Comparison of ENCODE assay signal across 16 cellular contexts in genomic region chr3:17052348-17052747, GRCh38.
A peak's percentile ranks its signal among the peaks of the same experiment; 100 is the strongest.
DNase-seq lines count a peak whose midpoint lies in the region; ATAC-seq and TF ChIP-seq lines count a peak whose summit lies in the region.
"Had no signal": no experiment of that assay in that cellular context is flagged by ENCODE, and none has a peak within 500 bp of the region (broad histone marks: within the 10 kb centered on the region; RNA-seq: fewer than 3 reads in every experiment).

No MANE protein-coding gene starts in this region.

- no peak overlapping the region for H3K4me3 Mint-ChIP-seq in stimulated activated naive B cell treated with anti-CD40 and anti-IgM and Interleukin-4, amounts not matched to agents 10 μg/mL and 1 μg/mL and 100 μg/mL, for 72 hours
- no peak overlapping the region for H3K4me3 Mint-ChIP-seq in activated CD4-positive, alpha-beta memory T cell treated with anti-CD3 and anti-CD28 coated beads for 36 hours

- DNase-seq in SKM-1 treated with dmso at 0.1 percent for 144 hours (lab: John Stamatoyannopoulos, UW; ENCODE audit: unreplicated experiment) (peak; percentile 11), SKM-1 (lab: John Stamatoyannopoulos, UW; ENCODE audit: unreplicated experiment) (no peak), GM10248 (ENCODE audit: extremely low spot score) (no peak), HuH-7.5 (ENCODE audit: low spot score) (no peak)
- DNase-seq in stimulated activated naive B cell treated with anti-CD40 and anti-IgM and Interleukin-4, amounts not matched to agents 10 μg/mL and 1 μg/mL and 100 μg/mL, for 72 hours: peak; percentile 7
- DNase-seq in activated CD4-positive, alpha-beta memory T cell treated with anti-CD3 and anti-CD28 coated beads for 36 hours: no peak
- DNase-seq: 8988T; brain microvascular endothelial cell; H7; hippocampal formation; mesenchymal stem cell; pancreas; stimulated activated naive CD8-positive, alpha-beta T cell treated with anti-CD3 and anti-CD28 coated beads, Interleukin-15, Interleukin-2, amounts not matched to agents 100 U/mL and 50 U/mL, for 24 hours had no signal

- intact Hi-C loops in activated CD4-positive, alpha-beta memory T cell treated with anti-CD3 and anti-CD28 coated beads for 36 hours (cut with micrococcal nuclease): no loop called here

- H3K4me1 Mint-ChIP-seq in stimulated activated naive B cell treated with anti-CD40 and anti-IgM and Interleukin-4, amounts not matched to agents 10 μg/mL and 1 μg/mL and 100 μg/mL, for 72 hours: peaks cover 28 to 44% of the 10 kb centered on the region in 2 donors
- peaks cover 27% of the 10 kb centered on the region for H3K4me1 Mint-ChIP-seq in activated CD4-positive, alpha-beta memory T cell treated with anti-CD3 and anti-CD28 coated beads for 36 hours (ENCODE audit: low read depth)

- CTCF ChIA-PET in GM10248 (lab: Yijun Ruan, JAX): interaction anchor here (0.8 kb wide), 1 partner anchor 30 kb away, joined by 3 read pairs; no protein-coding TSS in a partner anchor
- CTCF ChIA-PET in activated CD4-positive, alpha-beta memory T cell treated with anti-CD3 and anti-CD28 coated beads for 36 hours (lab: Charles Lee): interaction anchor here (0.6 kb wide), 1 partner anchor 456 kb away, joined by 4 read pairs; no protein-coding TSS in a partner anchor

- no peak for TF ChIP-seq CTCF in GM10248 (IDR thresholded peaks at IDR 0.05; ENCODE audit: control extremely low read depth, extremely low read depth, low read depth, missing control alignments)

- H3K9me3 Mint-ChIP-seq in stimulated activated naive B cell treated with anti-CD40 and anti-IgM and Interleukin-4, amounts not matched to agents 10 μg/mL and 1 μg/mL and 100 μg/mL, for 72 hours: peaks cover 6 to 11% of the 10 kb centered on the region in 2 donors
- H3K9me3 Mint-ChIP-seq in activated CD4-positive, alpha-beta memory T cell treated with anti-CD3 and anti-CD28 coated beads for 36 hours: peaks cover 25% of the 10 kb centered on the region

- H3K36me3 Mint-ChIP-seq in stimulated activated naive B cell treated with anti-CD40 and anti-IgM and Interleukin-4, amounts not matched to agents 10 μg/mL and 1 μg/mL and 100 μg/mL, for 72 hours: peaks cover 56 to 71% of the 10 kb centered on the region in 2 donors
- peaks cover 46% of the 10 kb centered on the region for H3K36me3 Mint-ChIP-seq in activated CD4-positive, alpha-beta memory T cell treated with anti-CD3 and anti-CD28 coated beads for 36 hours

- peak; percentile 33 for ATAC-seq in HG02610 (IDR thresholded peaks at IDR 0.05; ENCODE audit: unreplicated experiment)
- peak; percentile 75 for ATAC-seq in HG03520 (IDR thresholded peaks at IDR 0.05; ENCODE audit: unreplicated experiment)
- peak; percentile 98 for ATAC-seq in stimulated activated naive B cell treated with anti-CD40 and anti-IgM and Interleukin-4, amounts not matched to agents 10 μg/mL and 1 μg/mL and 100 μg/mL, for 72 hours (replicated peaks)
- ATAC-seq: stimulated activated naive CD8-positive, alpha-beta T cell treated with anti-CD3 and anti-CD28 coated beads, Interleukin-15, Interleukin-2, amounts not matched to agents 100 U/mL and 50 U/mL, for 24 hours had no signal

- H3K27me3 Mint-ChIP-seq in stimulated activated naive B cell treated with anti-CD40 and anti-IgM and Interleukin-4, amounts not matched to agents 10 μg/mL and 1 μg/mL and 100 μg/mL, for 72 hours: no peaks in the 10 kb centered on the region
- H3K27me3 Mint-ChIP-seq in activated CD4-positive, alpha-beta memory T cell treated with anti-CD3 and anti-CD28 coated beads for 36 hours: no peaks in the 10 kb centered on the region
- H3K27me3 Mint-ChIP-seq: IgD-negative memory B cell had no signal

- POLR2A ChIA-PET in GM10248 (lab: Yijun Ruan, JAX): no interaction called here
- POLR2A ChIA-PET in activated CD4-positive, alpha-beta memory T cell treated with anti-CD3 and anti-CD28 coated beads for 36 hours (lab: Charles Lee): no interaction called here

- H3K27ac Mint-ChIP-seq in stimulated activated naive B cell treated with anti-CD40 and anti-IgM and Interleukin-4, amounts not matched to agents 10 μg/mL and 1 μg/mL and 100 μg/mL, for 72 hours: peak overlapping the region; percentile 42
- no peak overlapping the region for H3K27ac Mint-ChIP-seq in activated CD4-positive, alpha-beta memory T cell treated with anti-CD3 and anti-CD28 coated beads for 36 hours

Comparison
In these comparisons a context has a peak if more than half of its experiments do, and no peak if none do; other contexts are left out.
1. DNase-seq: peak in SKM-1 treated with dmso at 0.1 percent for 144 hours (single experiment) and stimulated activated naive B cell treated with anti-CD40 and anti-IgM and Interleukin-4, amounts not matched to agents 10 μg/mL and 1 μg/mL and 100 μg/mL, for 72 hours (single experiment); none in SKM-1 (single experiment), GM10248 (single experiment), activated CD4-positive, alpha-beta memory T cell treated with anti-CD3 and anti-CD28 coated beads for 36 hours (single experiment) and HuH-7.5 (single experiment).
2. ATAC-seq: peak in every context shown above with its lines; median percentile 98 in stimulated activated naive B cell treated with anti-CD40 and anti-IgM and Interleukin-4, amounts not matched to agents 10 μg/mL and 1 μg/mL and 100 μg/mL, for 72 hours; 75 in HG03520; 33 in HG02610.